Comparison of ENCODE assay signal across 27 cellular contexts in genomic region chr18:4869101-4869500, GRCh38.
"Had no signal": no experiment of that assay in that cellular context is flagged by ENCODE, and none has a peak within 500 bp of the region (broad histone marks: within the 10 kb centered on the region; RNA-seq: fewer than 3 reads in every experiment).

No MANE protein-coding gene starts in this region.

- H3K4me1 ChIP-seq: ascending aorta, breast epithelium, colonic mucosa, esophagus squamous epithelium had no signal

- H3K36me3 Mint-ChIP-seq: activated naive CD4-positive, alpha-beta T cell treated with anti-CD3 and anti-CD28 coated beads, Interleukin-2, amount 10 ng/mL, durations not matched to agents 7 days and 5 days; activated naive CD8-positive, alpha-beta T cell treated with anti-CD3 and anti-CD28 coated beads, Interleukin-2, amount 10 ng/mL, durations not matched to agents 7 days and 5 days; brain had no signal

- H3K4me1 Mint-ChIP-seq: activated B cell treated with CpG ODN at 0.5 μM for 24 hours; activated naive CD4-positive, alpha-beta T cell treated with anti-CD3 and anti-CD28 coated beads, Interleukin-2, amount 10 ng/mL, durations not matched to agents 7 days and 5 days; activated naive CD8-positive, alpha-beta T cell treated with anti-CD3 and anti-CD28 coated beads, Interleukin-2, amount 10 ng/mL, durations not matched to agents 7 days and 5 days; brain; T-helper 17 cell had no signal

- H3K27me3 Mint-ChIP-seq: activated B cell treated with CpG ODN at 0.5 μM for 24 hours; activated CD8-positive, alpha-beta T cell treated with anti-CD3 and anti-CD28 coated beads for 36 hours; activated naive CD4-positive, alpha-beta T cell treated with anti-CD3 and anti-CD28 coated beads, Interleukin-2, amount 10 ng/mL, durations not matched to agents 7 days and 5 days; activated naive CD8-positive, alpha-beta T cell treated with anti-CD3 and anti-CD28 coated beads, Interleukin-2, amount 10 ng/mL, durations not matched to agents 7 days and 5 days; brain; T-helper 17 cell had no signal

- H3K4me3 Mint-ChIP-seq: activated B cell treated with CpG ODN at 0.5 μM for 24 hours; activated CD8-positive, alpha-beta T cell treated with anti-CD3 and anti-CD28 coated beads for 36 hours; activated naive CD4-positive, alpha-beta T cell treated with anti-CD3 and anti-CD28 coated beads, Interleukin-2, amount 10 ng/mL, durations not matched to agents 7 days and 5 days; activated naive CD8-positive, alpha-beta T cell treated with anti-CD3 and anti-CD28 coated beads, Interleukin-2, amount 10 ng/mL, durations not matched to agents 7 days and 5 days; brain; T-helper 17 cell; T-helper 2 cell treated with Interferon-gamma antibody and Interleukin-4, amounts not matched to agents 5 μg/mL and 100 μg/mL, for 36 hours had no signal

- H3K27me3 ChIP-seq: ascending aorta, breast epithelium, cardiac muscle cell, colonic mucosa, esophagus squamous epithelium had no signal

- H3K27ac ChIP-seq: ascending aorta, breast epithelium, cardiac muscle cell, colonic mucosa, epithelial cell of prostate, esophagus squamous epithelium, WERI-Rb-1 had no signal

- H3K9me3 ChIP-seq: colonic mucosa had no signal

- H3K36me3 ChIP-seq: ascending aorta, breast epithelium, cardiac muscle cell, colonic mucosa, esophagus squamous epithelium, WERI-Rb-1 had no signal

- H3K4me3 ChIP-seq: ascending aorta, breast epithelium, cardiac muscle cell, colonic mucosa, esophagus squamous epithelium had no signal

- H3K27ac Mint-ChIP-seq: activated B cell treated with CpG ODN at 0.5 μM for 24 hours; activated CD8-positive, alpha-beta T cell treated with anti-CD3 and anti-CD28 coated beads for 36 hours; activated naive CD4-positive, alpha-beta T cell treated with anti-CD3 and anti-CD28 coated beads, Interleukin-2, amount 10 ng/mL, durations not matched to agents 7 days and 5 days; activated naive CD4-positive, alpha-beta T cell treated with anti-CD3 and anti-CD28 coated beads, Interleukin-2, amount 50 U/mL, for 72 hours; activated naive CD8-positive, alpha-beta T cell treated with anti-CD3 and anti-CD28 coated beads, Interleukin-2, amount 10 ng/mL, durations not matched to agents 7 days and 5 days; brain; T-helper 17 cell; T-helper 2 cell treated with Interferon-gamma antibody and Interleukin-4, amounts not matched to agents 5 μg/mL and 100 μg/mL, for 36 hours had no signal

- DNase-seq: activated B cell treated with CpG ODN at 0.5 μM for 24 hours; activated CD4-positive, alpha-beta T cell treated with anti-CD3 and anti-CD28 coated beads for 48 hours; activated CD4-positive, alpha-beta T cell treated with anti-CD3 and anti-CD28 coated beads, Interleukin-2, amount 50 U/mL, for 1 hour; activated CD4-positive, alpha-beta T cell treated with anti-CD3 and anti-CD28 coated beads, Interleukin-2, amount 50 U/mL, for 48 hours; activated CD8-positive, alpha-beta memory T cell treated with anti-CD3 and anti-CD28 coated beads for 24 hours; activated CD8-positive, alpha-beta T cell treated with anti-CD3 and anti-CD28 coated beads for 36 hours; activated gamma-delta T cell; activated naive CD4-positive, alpha-beta T cell; activated naive CD4-positive, alpha-beta T cell treated with anti-CD3 and anti-CD28 coated beads, Interleukin-2, amount 10 ng/mL, durations not matched to agents 7 days and 5 days; activated naive CD8-positive, alpha-beta T cell treated with anti-CD3 and anti-CD28 coated beads, Interleukin-2, amount 10 ng/mL, durations not matched to agents 7 days and 5 days; activated T-cell treated with anti-CD3 and anti-CD28 coated beads, Interleukin-2, amount 50 U/mL, for 48 hours; central memory CD4-positive, alpha-beta T cell; cerebellar nuclear complex; colonic mucosa; effector CD8-positive, alpha-beta T cell; esophagus squamous epithelium; head of caudate nucleus; T-helper 17 cell; T1000; WERI-Rb-1 had no signal
